Comparison of ENCODE assay signal across 8 cellular contexts in the genomic region with DNA sequence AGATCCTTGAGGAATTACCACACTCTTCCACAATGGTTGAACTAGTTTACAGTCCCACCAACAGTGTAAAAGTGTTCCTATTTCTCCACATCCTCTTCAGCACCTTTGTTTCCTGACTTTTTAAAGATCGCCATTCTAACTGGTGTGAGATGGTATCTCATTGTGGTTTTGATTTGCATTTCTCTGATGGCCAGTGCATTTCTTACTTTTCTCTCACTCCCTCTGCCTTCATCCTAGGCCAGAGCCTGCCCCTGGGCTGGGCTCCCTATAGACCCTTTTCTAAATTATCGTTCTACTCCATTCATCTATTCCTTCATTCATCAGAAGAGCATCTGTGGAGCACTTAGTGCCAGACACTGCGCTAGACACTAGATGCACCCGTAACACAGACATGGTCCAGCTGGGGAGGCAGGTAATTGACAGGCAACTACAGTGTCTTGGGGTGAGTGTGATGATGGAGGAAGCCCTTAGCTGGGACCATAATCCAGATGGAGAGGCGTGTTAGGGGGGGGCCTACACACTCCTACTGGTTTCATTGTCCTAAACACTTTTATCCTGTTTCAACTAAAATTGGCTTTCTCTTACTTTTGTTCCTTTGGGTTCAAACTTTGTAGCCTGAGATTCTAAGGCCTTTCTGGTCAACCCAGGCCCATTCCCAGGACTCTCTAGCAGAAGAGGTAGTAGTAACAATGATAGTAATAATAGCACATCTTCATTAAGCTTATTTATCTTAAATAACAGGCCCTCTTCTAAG. TPM values are rescaled to one million over a fixed set of nuclear protein-coding genes. Genes with fewer than 3 reads are reported as not detected.
DNase-seq lines count a peak whose midpoint lies in the region; ATAC-seq, FAIRE-seq and TF ChIP-seq lines count a peak whose summit lies in the region.
"Not testable (repeated sequence)": the region's sequence is repeated elsewhere in the genome, so short reads cannot be mapped to it uniquely, and the experiment has no call there.

No MANE protein-coding gene starts in this region.

- H3K4me3 Mint-ChIP-seq in CD8-positive, alpha-beta T cell; activated T-cell treated with anti-CD3 and anti-CD28 coated beads, Interleukin-2, amount 50 U/mL, for 24 hours; stimulated activated effector memory CD8-positive, alpha-beta T cell treated with anti-CD3 and anti-CD28 coated beads, Interleukin-12 subunit alpha, Interleukin-12 subunit beta, amount 100 ng/mL, for 72 hours: not testable (repeated sequence)
- H3K4me3 Mint-ChIP-seq in astrocyte (ENCODE audit: unreplicated experiment): peak overlapping the region; percentile 1

- H3K27ac ChIP-seq in CD8-positive, alpha-beta T cell (ENCODE audit: low read depth, low read length); HCT116 (ENCODE audit: low read depth, low read length); RWPE2 (ENCODE audit: poor library complexity, severe bottlenecking); astrocyte (ENCODE audit: low read depth, low read length): not testable (repeated sequence)

- H3K9ac ChIP-seq in HCT116 (ENCODE audit: low read length); astrocyte (ENCODE audit: low read length): not testable (repeated sequence)

- not testable (repeated sequence) for H4K20me1 ChIP-seq in HCT116 (ENCODE audit: insufficient read depth)
- peaks cover 36% of the 10 kb centered on the region for H4K20me1 ChIP-seq in astrocyte (ENCODE audit: insufficient read depth, low read length)

- H3K9me3 Mint-ChIP-seq in CD8-positive, alpha-beta T cell; activated T-cell treated with anti-CD3 and anti-CD28 coated beads, Interleukin-2, amount 50 U/mL, for 24 hours; astrocyte (ENCODE audit: unreplicated experiment); stimulated activated effector memory CD8-positive, alpha-beta T cell treated with anti-CD3 and anti-CD28 coated beads, Interleukin-12 subunit alpha, Interleukin-12 subunit beta, amount 100 ng/mL, for 72 hours: not testable (repeated sequence)

- H3K36me3 ChIP-seq in CD8-positive, alpha-beta T cell (ENCODE audit: insufficient read depth, low read length); HCT116 (ENCODE audit: control insufficient read depth in 1 of 2, insufficient read depth in 2 of 2, low read length in 2 of 2); mucosa of descending colon (ENCODE audit: low read depth): not testable (repeated sequence)
- H3K36me3 ChIP-seq in RWPE2 (ENCODE audit: low read depth): peaks cover 26% of the 10 kb centered on the region
- peaks cover 27% of the 10 kb centered on the region for H3K36me3 ChIP-seq in astrocyte (ENCODE audit: insufficient read depth, low read length)

- CTCF ChIA-PET in CD8-positive, alpha-beta T cell (lab: Charles Lee): interaction anchor here (0.6 to 2.5 kb wide), 2 partner anchors 33 to 76 kb away, joined by 3 to 13 read pairs; no protein-coding TSS in a partner anchor
- CTCF ChIA-PET in HCT116 (lab: Charles Lee): interaction anchor here (0.6 to 3.0 kb wide), 2 partner anchors 80 to 250 kb away, joined by 3 to 15 read pairs; no protein-coding TSS in a partner anchor

- DNase-seq in CD8-positive, alpha-beta T cell; HCT116 (ENCODE audit: low read depth, low spot score); RWPE2 (ENCODE audit: low spot score); activated T-cell treated with anti-CD3 and anti-CD28 coated beads, Interleukin-2, amount 50 U/mL, for 24 hours; astrocyte (ENCODE audit: low read depth); mucosa of descending colon; stimulated activated effector memory CD8-positive, alpha-beta T cell treated with anti-CD3 and anti-CD28 coated beads, Interleukin-12 subunit alpha, Interleukin-12 subunit beta, amount 100 ng/mL, for 72 hours (ENCODE audit: low spot score in 2 of 2): not testable (repeated sequence)

- not testable (repeated sequence) for H3K4me2 ChIP-seq in HCT116 (ENCODE audit: low read length); astrocyte (ENCODE audit: low read length)

- H3K79me2 ChIP-seq in HCT116 (ENCODE audit: insufficient read depth, low read length); astrocyte (ENCODE audit: insufficient read depth, low read length): not testable (repeated sequence)

- not testable (repeated sequence) for TF ChIP-seq RAD21 in HCT116 (IDR thresholded peaks at IDR 0.05; ENCODE audit: low read depth)

- peaks cover 21% of the 10 kb centered on the region for H3K36me3 Mint-ChIP-seq in CD8-positive, alpha-beta T cell
- H3K36me3 Mint-ChIP-seq in activated T-cell treated with anti-CD3 and anti-CD28 coated beads, Interleukin-2, amount 50 U/mL, for 24 hours (ENCODE audit: low read depth): peaks cover 26% of the 10 kb centered on the region
- H3K36me3 Mint-ChIP-seq in astrocyte (ENCODE audit: low read depth, unreplicated experiment): not testable (repeated sequence)
- peaks cover 54% of the 10 kb centered on the region for H3K36me3 Mint-ChIP-seq in stimulated activated effector memory CD8-positive, alpha-beta T cell treated with anti-CD3 and anti-CD28 coated beads, Interleukin-12 subunit alpha, Interleukin-12 subunit beta, amount 100 ng/mL, for 72 hours

- POLR2A ChIA-PET in CD8-positive, alpha-beta T cell (lab: Charles Lee): interaction anchor here (1.9 kb wide), 1 partner anchor 27 kb away, joined by 6 read pairs; no protein-coding TSS in a partner anchor
- POLR2A ChIA-PET in HCT116 (lab: Charles Lee): not testable (repeated sequence)

- TF ChIP-seq CTCF in CD8-positive, alpha-beta T cell (IDR thresholded peaks at IDR 0.05); HCT116 (IDR thresholded peaks at IDR 0.05 in 2 of 3, conservative IDR thresholded peaks at IDR 0.05 in 1 of 3; ENCODE audit: borderline replicate concordance in 1 of 3, insufficient read depth in 1 of 3, low read depth in 2 of 3, low read length in 2 of 3); RWPE2 (IDR thresholded peaks at IDR 0.05; ENCODE audit: poor library complexity, severe bottlenecking); astrocyte (IDR thresholded peaks at IDR 0.05; ENCODE audit: insufficient read depth, low read depth, low read length); mucosa of descending colon (IDR thresholded peaks at IDR 0.05): not testable (repeated sequence)

- H3K4me3 ChIP-seq in CD8-positive, alpha-beta T cell (ENCODE audit: low read depth, low read length); HCT116 (replicated peaks in 1 of 2; ENCODE audit: low read depth in 1 of 2, low read length in 2 of 2); RWPE2 (ENCODE audit: severe bottlenecking); astrocyte (ENCODE audit: insufficient read depth, low read depth, low read length); mucosa of descending colon: not testable (repeated sequence)

- H3K9me2 ChIP-seq in HCT116 (ENCODE audit: insufficient read depth): not testable (repeated sequence)

- peak overlapping the region; percentile 25 for H3K27ac Mint-ChIP-seq in CD8-positive, alpha-beta T cell
- peak overlapping the region; percentile 18 for H3K27ac Mint-ChIP-seq in activated T-cell treated with anti-CD3 and anti-CD28 coated beads, Interleukin-2, amount 50 U/mL, for 24 hours
- peak overlapping the region; percentile 11 for H3K27ac Mint-ChIP-seq in astrocyte (ENCODE audit: unreplicated experiment)
- H3K27ac Mint-ChIP-seq in stimulated activated effector memory CD8-positive, alpha-beta T cell treated with anti-CD3 and anti-CD28 coated beads, Interleukin-12 subunit alpha, Interleukin-12 subunit beta, amount 100 ng/mL, for 72 hours: peak overlapping the region; percentile 66

- BruUV-seq in HCT116 (replicated peaks; lab: Mats Ljungman, UMichigan): not testable (repeated sequence)

- not testable (repeated sequence) for ATAC-seq in CD8-positive, alpha-beta T cell
- ATAC-seq in HCT116: peak; percentile 30
- ATAC-seq in RWPE2 (ENCODE audit: low read depth): peak; percentile 9
- peak; percentile 45 for ATAC-seq in esophagus mucosa
- peak; percentile 27 for ATAC-seq in mucosa of descending colon
- ATAC-seq in stimulated activated effector memory CD8-positive, alpha-beta T cell treated with anti-CD3 and anti-CD28 coated beads, Interleukin-12 subunit alpha, Interleukin-12 subunit beta, amount 100 ng/mL, for 72 hours: peak; percentile 33

- H2AFZ ChIP-seq in HCT116 (ENCODE audit: low read depth, low read length, poor library complexity, severe bottlenecking); astrocyte (ENCODE audit: low read depth, low read length): not testable (repeated sequence)

- not testable (repeated sequence) for TF ChIP-seq POLR2A in HCT116 (IDR thresholded peaks at IDR 0.05; ENCODE audit: borderline replicate concordance, extremely low read depth, insufficient read depth, insufficient read length)

- not testable (repeated sequence) for FAIRE-seq in astrocyte (lab: Jason Lieb, UNC)

- not testable (repeated sequence) for H3K4me1 Mint-ChIP-seq in CD8-positive, alpha-beta T cell (ENCODE audit: low read depth); activated T-cell treated with anti-CD3 and anti-CD28 coated beads, Interleukin-2, amount 50 U/mL, for 24 hours (ENCODE audit: low read depth); stimulated activated effector memory CD8-positive, alpha-beta T cell treated with anti-CD3 and anti-CD28 coated beads, Interleukin-12 subunit alpha, Interleukin-12 subunit beta, amount 100 ng/mL, for 72 hours
- peaks cover 16% of the 10 kb centered on the region for H3K4me1 Mint-ChIP-seq in astrocyte (ENCODE audit: low read depth, unreplicated experiment)

- not testable (repeated sequence) for H3K4me1 ChIP-seq in CD8-positive, alpha-beta T cell (ENCODE audit: insufficient read depth, low read length); HCT116 (ENCODE audit: control insufficient read depth in 1 of 2, insufficient read depth in 2 of 2, low read length in 2 of 2); RWPE2 (ENCODE audit: insufficient read depth, poor library complexity, severe bottlenecking); astrocyte (ENCODE audit: insufficient read depth, low read length); mucosa of descending colon (ENCODE audit: low read depth)

- RAD21 ChIA-PET in HCT116 (lab: Charles Lee; ENCODE audit: low non-redundant PET in 1 of 2, low total read pairs in 2 of 2, uncharacterized antibody in 2 of 2, unreplicated experiment in 2 of 2): interaction anchor here in 1 of 2 experiments (0.7 kb wide), 1 partner anchor 19 kb away, joined by 7 read pairs; no protein-coding TSS in a partner anchor

- H3K27me3 Mint-ChIP-seq in CD8-positive, alpha-beta T cell (ENCODE audit: low read depth); activated T-cell treated with anti-CD3 and anti-CD28 coated beads, Interleukin-2, amount 50 U/mL, for 24 hours; astrocyte (ENCODE audit: low read depth, unreplicated experiment): not testable (repeated sequence)

- intact Hi-C loops in CD8-positive, alpha-beta T cell (cut with DNase I, micrococcal nuclease): loop anchor here in 1 of 2 experiments (2.0 kb wide), 1 partner anchor 80 kb away; no protein-coding TSS in a partner anchor
- intact Hi-C loops in HCT116 (cut with micrococcal nuclease); mucosa of descending colon (cut with DNase I, micrococcal nuclease): not testable (repeated sequence)

- H3K27me3 ChIP-seq in CD8-positive, alpha-beta T cell (ENCODE audit: insufficient read depth, low read length); HCT116 (ENCODE audit: insufficient read depth, low read length); RWPE2 (ENCODE audit: insufficient read depth, poor library complexity, severe bottlenecking); astrocyte (ENCODE audit: insufficient read depth, low read length): not testable (repeated sequence)

- not testable (repeated sequence) for H3K9me3 ChIP-seq in CD8-positive, alpha-beta T cell (ENCODE audit: low read length); HCT116 (ENCODE audit: control insufficient read depth in 1 of 2, insufficient read depth in 1 of 2, low read depth in 1 of 2, low read length in 2 of 2); RWPE2 (ENCODE audit: severe bottlenecking); astrocyte (ENCODE audit: insufficient read depth, low read depth, low read length); mucosa of descending colon

RNA-seq across cellular contexts. Expression of a gene that starts 27.3 kb away (rescaled TPM):
- total RNA-seq in CD8-positive, alpha-beta T cell: 100 to 1,000 TPM; 455 to 472 TPM
- total RNA-seq in HCT116 (2021; ENCODE audit: unreplicated experiment) (172 TPM), astrocyte (112 and 120 TPM in 2 replicates), esophagus mucosa (86.0 TPM), mucosa of descending colon (100 to 1,000 TPM in 1 of 3 donors, 10 to 100 TPM in 2; 77.0 to 121 (median 92.0) TPM)
- polyA plus RNA-seq in HCT116 (2012): 155 and 228 TPM in 2 replicates

Comparison
In these comparisons a context has a peak if more than half of its experiments do, and no peak if none do; other contexts are left out.
1. H3K27ac Mint-ChIP-seq: peak in every context shown above with its lines; median percentile 66 in stimulated activated effector memory CD8-positive, alpha-beta T cell treated with anti-CD3 and anti-CD28 coated beads, Interleukin-12 subunit alpha, Interleukin-12 subunit beta, amount 100 ng/mL, for 72 hours; 25 in CD8-positive, alpha-beta T cell; 18 in activated T-cell treated with anti-CD3 and anti-CD28 coated beads, Interleukin-2, amount 50 U/mL, for 24 hours; 11 in astrocyte.